ENCODE assay signal across 2 cellular contexts in the genomic region with DNA sequence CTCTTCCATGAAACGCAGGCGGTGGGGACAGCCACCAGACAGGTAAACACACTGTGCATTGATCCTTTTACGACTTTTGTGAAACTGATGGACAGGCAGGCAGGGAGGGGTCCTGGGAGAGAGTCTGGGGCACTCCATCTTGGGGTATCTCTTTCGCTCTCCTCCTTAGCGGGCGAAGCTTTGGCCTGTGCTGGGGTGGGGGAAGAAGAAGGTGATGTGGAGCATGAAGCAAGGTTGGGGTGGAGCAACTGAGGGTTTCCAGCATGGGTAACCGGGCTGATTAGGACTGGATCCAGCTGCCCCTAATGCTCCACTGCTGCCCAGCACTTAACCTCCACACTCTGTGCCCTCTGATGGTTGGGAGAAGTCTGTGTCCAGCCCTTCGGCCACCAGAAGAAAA.
TF ChIP-seq lines count a peak whose summit lies in the region.

No MANE protein-coding gene starts in this region.

TF ChIP-seq in HepG2, 621 proteins besides CTCF, POLR2A, EP300 and RAD21:
- TF ChIP-seq SOX13 (IDR thresholded peaks at IDR 0.05) (no peak), SOX13 (CRISPR knock-in tag; conservative IDR thresholded peaks at IDR 0.05 in 1 of 2, IDR thresholded peaks at IDR 0.05 in 1 of 2) (no peak), ZNF543 (CRISPR knock-in tag; IDR thresholded peaks at IDR 0.05) (no peak), HES4 (CRISPR knock-in tag; IDR thresholded peaks at IDR 0.05; ENCODE audit: borderline replicate concordance) (no peak), CENPX (CRISPR knock-in tag; IDR thresholded peaks at IDR 0.05) (no peak), NFYB (CRISPR knock-in tag; IDR thresholded peaks at IDR 0.05) (no peak), SNAPC4 (CRISPR knock-in tag; IDR thresholded peaks at IDR 0.05) (no peak), ZNF607 (CRISPR knock-in tag; IDR thresholded peaks at IDR 0.05; ENCODE audit: borderline replicate concordance) (no peak), ZNF558 (CRISPR knock-in tag; IDR thresholded peaks at IDR 0.05; ENCODE audit: borderline replicate concordance) (no peak)
TF ChIP-seq in HepG2: peak in this region for 0.

TF ChIP-seq in K562, 482 proteins besides CTCF, POLR2A, EP300 and RAD21:
- no peak for TF ChIP-seq LEF1 (IDR thresholded peaks at IDR 0.05)
- TF ChIP-seq MEF2D (tag; conservative IDR thresholded peaks at IDR 0.05; ENCODE audit: low read depth): no peak
- TF ChIP-seq NR4A1 (CRISPR knock-in tag; IDR thresholded peaks at IDR 0.05): 0 out of 2 replicates have a peak, but pooled peaks have one; percentile 20
- TF ChIP-seq NR4A1 (tag; IDR thresholded peaks at IDR 0.05): no peak
- no peak for TF ChIP-seq MBD2 (IDR thresholded peaks at IDR 0.05; ENCODE audit: borderline replicate concordance, low read depth)
